Comparison of ENCODE assay signal across 11 cellular contexts in genomic region chr7:5926263-5926870, GRCh38. TPM values are rescaled to one million over a fixed set of nuclear protein-coding genes. Genes with fewer than 3 reads are reported as not detected.
"Had no signal": no experiment of that assay in that cellular context is flagged by ENCODE, and none has a peak within 500 bp of the region (broad histone marks: within the 10 kb centered on the region; RNA-seq: fewer than 3 reads in every experiment).

No MANE protein-coding gene starts in this region.

RNA-seq across cellular contexts. Expression of gene RSPH10B, which starts 44.1 kb away (rescaled TPM):
- total RNA-seq: activated CD4-positive, alpha-beta memory T cell treated with anti-CD3 and anti-CD28 coated beads, Interleukin-2, amount 10 ng/mL, durations not matched to agents 7 days and 5 days; activated CD4-positive, alpha-beta T cell treated with anti-CD3 and anti-CD28 coated beads, Interleukin-2, amount 10 ng/mL, durations not matched to agents 7 days and 5 days; activated CD8-positive, alpha-beta memory T cell treated with anti-CD3 and anti-CD28 coated beads, Interleukin-2, amount 10 ng/mL, durations not matched to agents 7 days and 5 days; ascending aorta; cardiac septum; T-helper 2 cell treated with Interferon-gamma antibody and Interleukin-4, amounts not matched to agents 100 ng/mL and 5 ng/mL, for 36 hours had no signal

RNA-seq across cellular contexts. Expression of gene OCM, which starts 45.8 kb away (rescaled TPM):
- total RNA-seq: activated CD4-positive, alpha-beta T cell treated with anti-CD3 and anti-CD28 coated beads for 36 hours; activated CD8-positive, alpha-beta memory T cell treated with anti-CD3 and anti-CD28 coated beads, Interleukin-2, amount 10 ng/mL, durations not matched to agents 7 days and 5 days; activated CD8-positive, alpha-beta T cell treated with anti-CD3 and anti-CD28 coated beads, Interleukin-2, amount 10 ng/mL, durations not matched to agents 7 days and 5 days; activated T-helper 2 cell treated with anti-CD3 and anti-CD28 coated beads, Interferon-gamma antibody, Interleukin-2, Interleukin-4, amounts not matched to agents 10 μg/mL and 5 μg/mL and 100 μg/mL, durations not matched to agents 14 hours and 24 hours and 36 hours; ascending aorta; cardiac septum; T-helper 2 cell treated with Interferon-gamma antibody and Interleukin-4, amounts not matched to agents 100 ng/mL and 5 ng/mL, for 36 hours; WTC11 had no signal
- polyA plus RNA-seq: adipose tissue had no signal
